ENCODE assay signal across 7 cellular contexts in the genomic region with DNA sequence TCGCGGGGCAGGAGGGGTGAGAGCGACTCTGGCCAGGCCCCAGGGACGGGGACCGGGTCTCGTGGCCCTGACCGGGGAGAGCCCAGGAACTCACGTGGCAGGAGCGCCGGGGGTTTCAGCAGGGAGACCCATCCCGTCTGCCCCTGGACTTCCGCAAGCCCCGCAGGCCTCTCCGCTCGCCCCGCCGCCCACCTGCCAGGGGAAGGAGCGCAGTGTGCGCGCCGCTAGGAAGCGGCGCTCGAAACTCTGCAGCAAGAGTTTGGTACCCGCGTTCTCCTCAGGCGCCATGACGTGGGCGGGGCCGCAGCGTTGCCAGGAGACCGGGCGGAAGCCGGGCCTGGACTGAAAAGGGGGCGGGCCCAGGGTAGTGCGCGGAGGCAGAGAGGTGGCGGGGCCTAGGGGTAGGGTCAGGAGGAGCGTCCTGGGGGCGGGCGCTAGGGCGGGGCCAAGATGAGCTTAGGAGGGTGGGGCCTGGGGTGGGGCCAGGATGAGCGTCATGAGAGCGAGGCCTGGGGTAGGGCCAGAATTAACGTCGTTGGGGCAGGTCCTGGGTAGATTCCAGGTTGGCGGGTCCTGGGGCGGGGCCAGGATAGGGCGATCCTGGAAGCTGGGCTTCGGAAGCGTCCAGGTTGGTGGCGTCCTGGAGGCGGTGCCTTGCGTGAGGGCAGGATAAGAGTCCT. TPM values are rescaled to one million over a fixed set of nuclear protein-coding genes. Genes with fewer than 3 reads are reported as not detected.
DNase-seq lines count a peak whose midpoint lies in the region; ATAC-seq and FAIRE-seq lines count a peak whose summit lies in the region.

No MANE protein-coding gene starts in this region.

- ATAC-seq in HG02973 (IDR thresholded peaks at IDR 0.05; ENCODE audit: unreplicated experiment) = peak; percentile 100

- FAIRE-seq in GM18507 (lab: Jason Lieb, UNC) = peak; percentile 80

- peak; percentile 62 for DNase-seq in GM18507 (ENCODE audit: extremely low spot score, insufficient read length, low read depth)
- peak; percentile 95 to 96 for DNase-seq in NCI-H1930 (lab: John Stamatoyannopoulos, UW)
- DNase-seq in T-helper 22 cell (ENCODE audit: low read depth) = peak; percentile 99
- DNase-seq in astrocyte of the hippocampus (ENCODE audit: low read depth, low spot score) = peak; percentile 99
- peak; percentile 80 for DNase-seq in hepatic stellate cell (ENCODE audit: low spot score)
- peak; percentile 92 for DNase-seq in renal cortical epithelial cell (ENCODE audit: low read depth)

RNA-seq across cellular contexts. Expression of gene ALG1L2, which starts 29.7 kb away (rescaled TPM):
- 0.55 TPM in 1 of 2 replicates, not detected in the other for total RNA-seq in renal cortical epithelial cell

Comparison
In these comparisons a context has a peak if more than half of its experiments do, and no peak if none do; other contexts are left out.
1. Peak in every context shown above with its lines: DNase-seq and ATAC-seq.